In genomic region chr12:6327159-6327558, GRCh38 we compare ENCODE assay signal across 18 cellular contexts. TPM values are rescaled to one million over a fixed set of nuclear protein-coding genes. Genes with fewer than 3 reads are reported as not detected.
DNase-seq lines count a peak whose midpoint lies in the region; ATAC-seq and TF ChIP-seq lines count a peak whose summit lies in the region.
"Had no signal": no experiment of that assay in that cellular context is flagged by ENCODE, and none has a peak within 500 bp of the region (broad histone marks: within the 10 kb centered on the region; RNA-seq: fewer than 3 reads in every experiment).

No MANE protein-coding gene starts in this region.

- no peaks in the 10 kb centered on the region for H3K27me3 Mint-ChIP-seq in natural killer cell (ENCODE audit: low read depth in 2 of 2)
- no peaks in the 10 kb centered on the region for H3K27me3 Mint-ChIP-seq in natural killer cell treated with Interleukin-12 subunit alpha and Interleukin-12 subunit beta and Interleukin-15 and Interleukin-18, amount 100 ng/mL, for 72 hours

- WGBS in psoas muscle, 3 donors = 68 to 74% (median 73%) methylated on average over 18 of the region's 18 CpGs

- H3K4me1 ChIP-seq in psoas muscle = peaks cover 59% of the 10 kb centered on the region

- ATAC-seq in natural killer cell (no peak), psoas muscle (no peak), HG03520 (IDR thresholded peaks at IDR 0.05; ENCODE audit: unreplicated experiment) (no peak), GM18519 (IDR thresholded peaks at IDR 0.05; ENCODE audit: low FRiP score, unreplicated experiment) (no peak), GM21367 (IDR thresholded peaks at IDR 0.05; ENCODE audit: unreplicated experiment) (no peak)
- no peak for ATAC-seq in natural killer cell treated with Interleukin-12 subunit alpha and Interleukin-12 subunit beta and Interleukin-15 and Interleukin-18, amount 100 ng/mL, for 72 hours
- ATAC-seq: activated T-cell treated with anti-CD3 and anti-CD28 coated beads, Interleukin-2, amount 50 U/mL, for 4 hours had no signal

- no peak for DNase-seq in natural killer cell
- no peak for DNase-seq in natural killer cell treated with Interleukin-12 subunit alpha and Interleukin-12 subunit beta and Interleukin-15 and Interleukin-18, amount 100 ng/mL, for 72 hours (ENCODE audit: low spot score)
- DNase-seq in fibroblast of the aortic adventitia (ENCODE audit: low read depth) = peak; percentile 12
- no peak for DNase-seq in psoas muscle
- no peak for DNase-seq in RKO (ENCODE audit: low spot score)
- DNase-seq: activated T-cell treated with anti-CD3 and anti-CD28 coated beads, Interleukin-2, amount 50 U/mL, for 4 hours; DMS79 treated with DMSO at 0.1 percent for 48 hours; immature natural killer cell; mucosa of descending colon; NCI-H1694; NCI-H524 treated with DMSO at 0.1 percent for 48 hours; RPMI8226; substantia nigra had no signal

- H3K4me1 Mint-ChIP-seq in natural killer cell = peaks cover 46 to 63% of the 10 kb centered on the region in 2 donors
- peaks cover 43 to 44% of the 10 kb centered on the region in 2 donors for H3K4me1 Mint-ChIP-seq in natural killer cell treated with Interleukin-12 subunit alpha and Interleukin-12 subunit beta and Interleukin-15 and Interleukin-18, amount 100 ng/mL, for 72 hours (ENCODE audit: low read depth in 2 of 2)

- H3K4me3 Mint-ChIP-seq in natural killer cell = no peak overlapping the region
- no peak overlapping the region for H3K4me3 Mint-ChIP-seq in natural killer cell treated with Interleukin-12 subunit alpha and Interleukin-12 subunit beta and Interleukin-15 and Interleukin-18, amount 100 ng/mL, for 72 hours
- H3K4me3 Mint-ChIP-seq: activated T-cell treated with anti-CD3 and anti-CD28 coated beads, Interleukin-2, amount 50 U/mL, for 4 hours; immature natural killer cell; T-helper 1 cell treated with Interleukin-12 subunit alpha and Interleukin-12 subunit beta and Interleukin-4 antibody, amounts not matched to agents 30 μg/mL and 1 μg/mL, for 36 hours had no signal

- peaks cover 2 to 46% of the 10 kb centered on the region in 2 donors for H3K36me3 ChIP-seq in psoas muscle (ENCODE audit: insufficient read depth in 1 of 2, low read depth in 1 of 2)

- intact Hi-C loops in natural killer cell (cut with micrococcal nuclease) (no loop called here), psoas muscle (cut with DNase I) (loop anchor here (5.0 kb wide), 2 partner anchors 125 to 140 kb away; partner anchors contain the start of gene TAPBPL (in 1 of the 2))

- H3K27ac Mint-ChIP-seq in natural killer cell = peak overlapping the region; percentile 87 to 90
- peak overlapping the region in 1 of 2 donors; percentile 71 for H3K27ac Mint-ChIP-seq in natural killer cell treated with Interleukin-12 subunit alpha and Interleukin-12 subunit beta and Interleukin-15 and Interleukin-18, amount 100 ng/mL, for 72 hours
- H3K27ac Mint-ChIP-seq: T-helper 1 cell treated with Interleukin-12 subunit alpha and Interleukin-12 subunit beta and Interleukin-4 antibody, amounts not matched to agents 30 μg/mL and 1 μg/mL, for 36 hours had no signal

- no peak for TF ChIP-seq CTCF in natural killer cell (IDR thresholded peaks at IDR 0.05)
- TF ChIP-seq CTCF in fibroblast of the aortic adventitia (IDR thresholded peaks at IDR 0.05; ENCODE audit: insufficient read depth, low read length) = no peak
- TF ChIP-seq CTCF in psoas muscle (IDR thresholded peaks at IDR 0.05) = no peak

- no peaks in the 10 kb centered on the region for H3K27me3 ChIP-seq in psoas muscle (ENCODE audit: insufficient read depth in 3 of 3, low read length in 2 of 3)

- H3K27ac ChIP-seq in psoas muscle = peak overlapping the region; percentile 47

- H3K4me3 ChIP-seq in fibroblast of the aortic adventitia (ENCODE audit: low read depth, low read length) (no peak overlapping the region), psoas muscle (peak overlapping the region; percentile 18)
- H3K4me3 ChIP-seq: mucosa of descending colon had no signal

- H3K9me3 ChIP-seq in psoas muscle = no peaks in the 10 kb centered on the region
- H3K9me3 ChIP-seq: mucosa of descending colon had no signal

- H3K9me3 Mint-ChIP-seq in natural killer cell = no peaks in the 10 kb centered on the region
- no peaks in the 10 kb centered on the region for H3K9me3 Mint-ChIP-seq in natural killer cell treated with Interleukin-12 subunit alpha and Interleukin-12 subunit beta and Interleukin-15 and Interleukin-18, amount 100 ng/mL, for 72 hours
- H3K9me3 Mint-ChIP-seq: activated T-cell treated with anti-CD3 and anti-CD28 coated beads, Interleukin-2, amount 50 U/mL, for 4 hours; immature natural killer cell; T-helper 1 cell treated with Interleukin-12 subunit alpha and Interleukin-12 subunit beta and Interleukin-4 antibody, amounts not matched to agents 30 μg/mL and 1 μg/mL, for 36 hours had no signal

- peaks cover 9% of the 10 kb centered on the region for H3K36me3 Mint-ChIP-seq in natural killer cell
- peaks cover 10% of the 10 kb centered on the region for H3K36me3 Mint-ChIP-seq in natural killer cell treated with Interleukin-12 subunit alpha and Interleukin-12 subunit beta and Interleukin-15 and Interleukin-18, amount 100 ng/mL, for 72 hours

RNA-seq across cellular contexts. Expression of gene TNFRSF1A, which starts 14.7 kb away (rescaled TPM):
- total RNA-seq in natural killer cell = 100 to 1,000 TPM in 1 of 3 donors, 10 to 100 TPM in 2; 75.7 to 116 (median 87.3) TPM
- 100 to 1,000 TPM in 1 of 2 donors, 10 to 100 TPM in 1; 83.2 to 102 TPM for total RNA-seq in natural killer cell treated with Interleukin-12 subunit alpha and Interleukin-12 subunit beta and Interleukin-15 and Interleukin-18, amount 100 ng/mL, for 72 hours
- 146 and 207 TPM in 2 replicates for total RNA-seq in fibroblast of the aortic adventitia (ENCODE audit: low replicate concordance)
- total RNA-seq in psoas muscle = 100 to 1,000 TPM in 3 of 4 donors, 10 to 100 TPM in 1; 38.8 to 224 (median 127) TPM
- 100 to 1,000 TPM in 1 of 3 donors, 10 to 100 TPM in 2; 53.7 to 117 (median 65.4) TPM for polyA plus RNA-seq in psoas muscle

RNA-seq across cellular contexts. Expression of gene PLEKHG6, which starts 16.7 kb away (rescaled TPM):
- total RNA-seq in natural killer cell (not detected), fibroblast of the aortic adventitia (ENCODE audit: low replicate concordance) (not detected in 2 replicates), psoas muscle (not detected)
- total RNA-seq in natural killer cell treated with Interleukin-12 subunit alpha and Interleukin-12 subunit beta and Interleukin-15 and Interleukin-18, amount 100 ng/mL, for 72 hours = not detected
- polyA plus RNA-seq in psoas muscle = under 1 TPM in 2 of 3 donors, not detected in 1; 0.20 to 0.39 TPM
- total RNA-seq: activated T-cell treated with anti-CD3 and anti-CD28 coated beads, Interleukin-2, amount 50 U/mL, for 4 hours had no signal

RNA-seq across cellular contexts. Expression of gene SCNN1A, which starts 48.2 kb away (rescaled TPM):
- total RNA-seq in natural killer cell (1 to 10 TPM; 1.5 to 3.0 (median 1.5) TPM), fibroblast of the aortic adventitia (ENCODE audit: low replicate concordance) (under 0.01 TPM in 1 of 2 replicates, not detected in the other), psoas muscle (under 1 TPM; 0.30 to 0.57 (median 0.48) TPM)
- total RNA-seq in natural killer cell treated with Interleukin-12 subunit alpha and Interleukin-12 subunit beta and Interleukin-15 and Interleukin-18, amount 100 ng/mL, for 72 hours = not detected
- polyA plus RNA-seq in psoas muscle = under 1 TPM; 0.03 to 0.39 (median 0.31) TPM
- total RNA-seq: frontal cortex had no signal

RNA-seq across cellular contexts. Expression of gene LTBR, which starts 56.8 kb away (rescaled TPM):
- total RNA-seq in natural killer cell = 1 to 10 TPM; 3.7 to 5.8 (median 4.4) TPM
- total RNA-seq in natural killer cell treated with Interleukin-12 subunit alpha and Interleukin-12 subunit beta and Interleukin-15 and Interleukin-18, amount 100 ng/mL, for 72 hours = 1 to 10 TPM; 2.3 to 3.9 TPM
- total RNA-seq in fibroblast of the aortic adventitia (ENCODE audit: low replicate concordance) = 71.8 and 93.7 TPM in 2 replicates
- total RNA-seq in psoas muscle = 10 to 100 TPM; 23.7 to 38.6 (median 34.1) TPM
- polyA plus RNA-seq in psoas muscle = 10 to 100 TPM; 15.3 to 38.8 (median 34.5) TPM
